ENCODE assay signal across 1 cellular context in the genomic region with DNA sequence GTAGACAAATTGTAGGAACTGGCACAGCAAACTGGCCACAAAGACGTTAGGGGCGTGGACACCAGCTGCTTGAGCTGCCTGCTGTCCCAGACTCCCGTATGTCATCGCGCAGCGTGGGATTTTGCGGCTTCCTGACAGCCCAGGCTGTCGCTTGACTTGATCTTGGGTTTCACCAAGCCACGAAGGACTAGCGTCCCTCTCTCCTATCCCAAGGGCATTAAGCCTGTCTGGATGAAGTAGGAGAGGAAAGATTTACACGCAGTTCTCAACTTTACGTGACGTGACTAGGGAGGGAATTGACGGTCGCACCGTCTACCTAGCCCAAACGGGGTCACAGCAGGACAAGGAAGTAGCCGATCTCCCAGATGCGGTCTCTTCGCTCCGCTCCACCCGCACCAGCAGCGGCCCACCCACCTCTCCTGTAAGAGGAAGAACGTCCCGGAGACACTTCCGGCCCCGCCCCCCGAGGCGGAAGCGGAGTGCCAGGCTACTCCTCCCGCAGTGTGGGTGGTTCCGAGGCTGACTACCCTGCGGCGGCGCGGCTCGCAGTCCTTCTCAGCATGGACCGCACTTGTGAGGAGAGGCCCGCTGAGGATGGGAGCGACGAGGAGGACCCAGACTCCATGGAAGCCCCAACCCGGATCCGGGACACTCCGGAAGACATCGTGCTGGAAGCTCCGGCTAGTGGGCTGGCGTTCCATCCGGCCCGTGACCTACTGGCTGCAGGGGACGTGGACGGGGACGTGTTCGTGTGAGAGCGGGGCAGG.
TF ChIP-seq lines count a peak whose summit lies in the region.

A gene with protein sequence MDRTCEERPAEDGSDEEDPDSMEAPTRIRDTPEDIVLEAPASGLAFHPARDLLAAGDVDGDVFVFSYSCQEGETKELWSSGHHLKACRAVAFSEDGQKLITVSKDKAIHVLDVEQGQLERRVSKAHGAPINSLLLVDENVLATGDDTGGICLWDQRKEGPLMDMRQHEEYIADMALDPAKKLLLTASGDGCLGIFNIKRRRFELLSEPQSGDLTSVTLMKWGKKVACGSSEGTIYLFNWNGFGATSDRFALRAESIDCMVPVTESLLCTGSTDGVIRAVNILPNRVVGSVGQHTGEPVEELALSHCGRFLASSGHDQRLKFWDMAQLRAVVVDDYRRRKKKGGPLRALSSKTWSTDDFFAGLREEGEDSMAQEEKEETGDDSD (plus strand): TSS at position 552 of the 767 bp plus-strand sequence. CDS start 9 bp downstream, at position 561.

TF ChIP-seq in K562, 482 proteins besides CTCF, POLR2A, EP300 and RAD21 (continued from another document and continues in another):
- TF ChIP-seq, protein P1, sequence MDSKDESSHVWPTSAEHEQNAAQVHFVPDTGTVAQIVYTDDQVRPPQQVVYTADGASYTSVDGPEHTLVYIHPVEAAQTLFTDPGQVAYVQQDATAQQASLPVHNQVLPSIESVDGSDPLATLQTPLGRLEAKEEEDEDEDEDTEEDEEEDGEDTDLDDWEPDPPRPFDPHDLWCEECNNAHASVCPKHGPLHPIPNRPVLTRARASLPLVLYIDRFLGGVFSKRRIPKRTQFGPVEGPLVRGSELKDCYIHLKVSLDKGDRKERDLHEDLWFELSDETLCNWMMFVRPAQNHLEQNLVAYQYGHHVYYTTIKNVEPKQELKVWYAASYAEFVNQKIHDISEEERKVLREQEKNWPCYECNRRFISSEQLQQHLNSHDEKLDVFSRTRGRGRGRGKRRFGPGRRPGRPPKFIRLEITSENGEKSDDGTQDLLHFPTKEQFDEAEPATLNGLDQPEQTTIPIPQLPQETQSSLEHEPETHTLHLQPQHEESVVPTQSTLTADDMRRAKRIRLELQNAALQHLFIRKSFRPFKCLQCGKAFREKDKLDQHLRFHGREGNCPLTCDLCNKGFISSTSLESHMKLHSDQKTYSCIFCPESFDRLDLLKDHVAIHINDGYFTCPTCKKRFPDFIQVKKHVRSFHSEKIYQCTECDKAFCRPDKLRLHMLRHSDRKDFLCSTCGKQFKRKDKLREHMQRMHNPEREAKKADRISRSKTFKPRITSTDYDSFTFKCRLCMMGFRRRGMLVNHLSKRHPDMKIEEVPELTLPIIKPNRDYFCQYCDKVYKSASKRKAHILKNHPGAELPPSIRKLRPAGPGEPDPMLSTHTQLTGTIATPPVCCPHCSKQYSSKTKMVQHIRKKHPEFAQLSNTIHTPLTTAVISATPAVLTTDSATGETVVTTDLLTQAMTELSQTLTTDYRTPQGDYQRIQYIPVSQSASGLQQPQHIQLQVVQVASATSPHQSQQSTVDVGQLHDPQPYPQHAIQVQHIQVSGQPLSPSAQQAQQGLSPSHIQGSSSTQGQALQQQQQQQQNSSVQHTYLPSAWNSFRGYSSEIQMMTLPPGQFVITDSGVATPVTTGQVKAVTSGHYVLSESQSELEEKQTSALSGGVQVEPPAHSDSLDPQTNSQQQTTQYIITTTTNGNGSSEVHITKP (IDR thresholded peaks at IDR 0.05; ENCODE audit: partially characterized antibody), result peak; percentile 71
- TF ChIP-seq, protein P2, sequence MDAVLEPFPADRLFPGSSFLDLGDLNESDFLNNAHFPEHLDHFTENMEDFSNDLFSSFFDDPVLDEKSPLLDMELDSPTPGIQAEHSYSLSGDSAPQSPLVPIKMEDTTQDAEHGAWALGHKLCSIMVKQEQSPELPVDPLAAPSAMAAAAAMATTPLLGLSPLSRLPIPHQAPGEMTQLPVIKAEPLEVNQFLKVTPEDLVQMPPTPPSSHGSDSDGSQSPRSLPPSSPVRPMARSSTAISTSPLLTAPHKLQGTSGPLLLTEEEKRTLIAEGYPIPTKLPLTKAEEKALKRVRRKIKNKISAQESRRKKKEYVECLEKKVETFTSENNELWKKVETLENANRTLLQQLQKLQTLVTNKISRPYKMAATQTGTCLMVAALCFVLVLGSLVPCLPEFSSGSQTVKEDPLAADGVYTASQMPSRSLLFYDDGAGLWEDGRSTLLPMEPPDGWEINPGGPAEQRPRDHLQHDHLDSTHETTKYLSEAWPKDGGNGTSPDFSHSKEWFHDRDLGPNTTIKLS (IDR thresholded peaks at IDR 0.05; ENCODE audit: borderline replicate concordance, low read depth), result peak; percentile 61
- TF ChIP-seq, protein P3, sequence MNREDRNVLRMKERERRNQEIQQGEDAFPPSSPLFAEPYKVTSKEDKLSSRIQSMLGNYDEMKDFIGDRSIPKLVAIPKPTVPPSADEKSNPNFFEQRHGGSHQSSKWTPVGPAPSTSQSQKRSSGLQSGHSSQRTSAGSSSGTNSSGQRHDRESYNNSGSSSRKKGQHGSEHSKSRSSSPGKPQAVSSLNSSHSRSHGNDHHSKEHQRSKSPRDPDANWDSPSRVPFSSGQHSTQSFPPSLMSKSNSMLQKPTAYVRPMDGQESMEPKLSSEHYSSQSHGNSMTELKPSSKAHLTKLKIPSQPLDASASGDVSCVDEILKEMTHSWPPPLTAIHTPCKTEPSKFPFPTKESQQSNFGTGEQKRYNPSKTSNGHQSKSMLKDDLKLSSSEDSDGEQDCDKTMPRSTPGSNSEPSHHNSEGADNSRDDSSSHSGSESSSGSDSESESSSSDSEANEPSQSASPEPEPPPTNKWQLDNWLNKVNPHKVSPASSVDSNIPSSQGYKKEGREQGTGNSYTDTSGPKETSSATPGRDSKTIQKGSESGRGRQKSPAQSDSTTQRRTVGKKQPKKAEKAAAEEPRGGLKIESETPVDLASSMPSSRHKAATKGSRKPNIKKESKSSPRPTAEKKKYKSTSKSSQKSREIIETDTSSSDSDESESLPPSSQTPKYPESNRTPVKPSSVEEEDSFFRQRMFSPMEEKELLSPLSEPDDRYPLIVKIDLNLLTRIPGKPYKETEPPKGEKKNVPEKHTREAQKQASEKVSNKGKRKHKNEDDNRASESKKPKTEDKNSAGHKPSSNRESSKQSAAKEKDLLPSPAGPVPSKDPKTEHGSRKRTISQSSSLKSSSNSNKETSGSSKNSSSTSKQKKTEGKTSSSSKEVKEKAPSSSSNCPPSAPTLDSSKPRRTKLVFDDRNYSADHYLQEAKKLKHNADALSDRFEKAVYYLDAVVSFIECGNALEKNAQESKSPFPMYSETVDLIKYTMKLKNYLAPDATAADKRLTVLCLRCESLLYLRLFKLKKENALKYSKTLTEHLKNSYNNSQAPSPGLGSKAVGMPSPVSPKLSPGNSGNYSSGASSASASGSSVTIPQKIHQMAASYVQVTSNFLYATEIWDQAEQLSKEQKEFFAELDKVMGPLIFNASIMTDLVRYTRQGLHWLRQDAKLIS (CRISPR knock-in tag; IDR thresholded peaks at IDR 0.05), result no peak; the same call in 1 of the 2 replicates
- TF ChIP-seq CBFA2T3 (IDR thresholded peaks at IDR 0.05) (peak; percentile 25; the same call in 1 of the 2 replicates), STAT5B (CRISPR knock-in tag; IDR thresholded peaks at IDR 0.05) (no peak), ZNF830 (CRISPR knock-in tag; IDR thresholded peaks at IDR 0.05) (no peak), ZNF717 (CRISPR knock-in tag; IDR thresholded peaks at IDR 0.05) (no peak), SMAD4 (CRISPR knock-in tag; conservative IDR thresholded peaks at IDR 0.05) (peak; percentile 94), SNRNP70 (optimal IDR thresholded peaks at IDR 0.05; ENCODE audit: low read depth, low read length) (no peak), ZNF57 (CRISPR knock-in tag; IDR thresholded peaks at IDR 0.05) (peak; percentile 48; the same call in 1 of the 2 replicates), ZNF354B (CRISPR knock-in tag; IDR thresholded peaks at IDR 0.05) (no peak), ZBTB1 (CRISPR knock-in tag; IDR thresholded peaks at IDR 0.05; ENCODE audit: borderline replicate concordance, low read depth) (no peak), JUN (IDR thresholded peaks at IDR 0.05; ENCODE audit: borderline replicate concordance, low read depth, low read length) (peak; percentile 3; the same call in 1 of the 2 replicates), JUN (CRISPR knock-in tag; IDR thresholded peaks at IDR 0.05; ENCODE audit: borderline replicate concordance) (no peak), EWSR1 (IDR thresholded peaks at IDR 0.05; ENCODE audit: borderline replicate concordance, low read depth, partially characterized antibody) (no peak)
- TF ChIP-seq, protein P4, sequence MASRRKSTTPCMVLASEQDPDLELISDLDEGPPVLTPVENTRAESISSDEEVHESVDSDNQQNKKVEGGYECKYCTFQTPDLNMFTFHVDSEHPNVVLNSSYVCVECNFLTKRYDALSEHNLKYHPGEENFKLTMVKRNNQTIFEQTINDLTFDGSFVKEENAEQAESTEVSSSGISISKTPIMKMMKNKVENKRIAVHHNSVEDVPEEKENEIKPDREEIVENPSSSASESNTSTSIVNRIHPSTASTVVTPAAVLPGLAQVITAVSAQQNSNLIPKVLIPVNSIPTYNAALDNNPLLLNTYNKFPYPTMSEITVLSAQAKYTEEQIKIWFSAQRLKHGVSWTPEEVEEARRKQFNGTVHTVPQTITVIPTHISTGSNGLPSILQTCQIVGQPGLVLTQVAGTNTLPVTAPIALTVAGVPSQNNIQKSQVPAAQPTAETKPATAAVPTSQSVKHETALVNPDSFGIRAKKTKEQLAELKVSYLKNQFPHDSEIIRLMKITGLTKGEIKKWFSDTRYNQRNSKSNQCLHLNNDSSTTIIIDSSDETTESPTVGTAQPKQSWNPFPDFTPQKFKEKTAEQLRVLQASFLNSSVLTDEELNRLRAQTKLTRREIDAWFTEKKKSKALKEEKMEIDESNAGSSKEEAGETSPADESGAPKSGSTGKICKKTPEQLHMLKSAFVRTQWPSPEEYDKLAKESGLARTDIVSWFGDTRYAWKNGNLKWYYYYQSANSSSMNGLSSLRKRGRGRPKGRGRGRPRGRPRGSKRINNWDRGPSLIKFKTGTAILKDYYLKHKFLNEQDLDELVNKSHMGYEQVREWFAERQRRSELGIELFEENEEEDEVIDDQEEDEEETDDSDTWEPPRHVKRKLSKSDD (conservative IDR thresholded peaks at IDR 0.05; ENCODE audit: low read length), result peak; percentile 9; the same call in 1 of the 2 replicates
- TF ChIP-seq, protein P5, sequence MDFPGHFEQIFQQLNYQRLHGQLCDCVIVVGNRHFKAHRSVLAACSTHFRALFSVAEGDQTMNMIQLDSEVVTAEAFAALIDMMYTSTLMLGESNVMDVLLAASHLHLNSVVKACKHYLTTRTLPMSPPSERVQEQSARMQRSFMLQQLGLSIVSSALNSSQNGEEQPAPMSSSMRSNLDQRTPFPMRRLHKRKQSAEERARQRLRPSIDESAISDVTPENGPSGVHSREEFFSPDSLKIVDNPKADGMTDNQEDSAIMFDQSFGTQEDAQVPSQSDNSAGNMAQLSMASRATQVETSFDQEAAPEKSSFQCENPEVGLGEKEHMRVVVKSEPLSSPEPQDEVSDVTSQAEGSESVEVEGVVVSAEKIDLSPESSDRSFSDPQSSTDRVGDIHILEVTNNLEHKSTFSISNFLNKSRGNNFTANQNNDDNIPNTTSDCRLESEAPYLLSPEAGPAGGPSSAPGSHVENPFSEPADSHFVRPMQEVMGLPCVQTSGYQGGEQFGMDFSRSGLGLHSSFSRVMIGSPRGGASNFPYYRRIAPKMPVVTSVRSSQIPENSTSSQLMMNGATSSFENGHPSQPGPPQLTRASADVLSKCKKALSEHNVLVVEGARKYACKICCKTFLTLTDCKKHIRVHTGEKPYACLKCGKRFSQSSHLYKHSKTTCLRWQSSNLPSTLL (IDR thresholded peaks at IDR 0.05), result no peak
- TF ChIP-seq, protein P6, sequence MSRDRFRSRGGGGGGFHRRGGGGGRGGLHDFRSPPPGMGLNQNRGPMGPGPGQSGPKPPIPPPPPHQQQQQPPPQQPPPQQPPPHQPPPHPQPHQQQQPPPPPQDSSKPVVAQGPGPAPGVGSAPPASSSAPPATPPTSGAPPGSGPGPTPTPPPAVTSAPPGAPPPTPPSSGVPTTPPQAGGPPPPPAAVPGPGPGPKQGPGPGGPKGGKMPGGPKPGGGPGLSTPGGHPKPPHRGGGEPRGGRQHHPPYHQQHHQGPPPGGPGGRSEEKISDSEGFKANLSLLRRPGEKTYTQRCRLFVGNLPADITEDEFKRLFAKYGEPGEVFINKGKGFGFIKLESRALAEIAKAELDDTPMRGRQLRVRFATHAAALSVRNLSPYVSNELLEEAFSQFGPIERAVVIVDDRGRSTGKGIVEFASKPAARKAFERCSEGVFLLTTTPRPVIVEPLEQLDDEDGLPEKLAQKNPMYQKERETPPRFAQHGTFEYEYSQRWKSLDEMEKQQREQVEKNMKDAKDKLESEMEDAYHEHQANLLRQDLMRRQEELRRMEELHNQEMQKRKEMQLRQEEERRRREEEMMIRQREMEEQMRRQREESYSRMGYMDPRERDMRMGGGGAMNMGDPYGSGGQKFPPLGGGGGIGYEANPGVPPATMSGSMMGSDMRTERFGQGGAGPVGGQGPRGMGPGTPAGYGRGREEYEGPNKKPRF (IDR thresholded peaks at IDR 0.05; ENCODE audit: low read depth, low read length), result no peak
- TF ChIP-seq, protein P7, sequence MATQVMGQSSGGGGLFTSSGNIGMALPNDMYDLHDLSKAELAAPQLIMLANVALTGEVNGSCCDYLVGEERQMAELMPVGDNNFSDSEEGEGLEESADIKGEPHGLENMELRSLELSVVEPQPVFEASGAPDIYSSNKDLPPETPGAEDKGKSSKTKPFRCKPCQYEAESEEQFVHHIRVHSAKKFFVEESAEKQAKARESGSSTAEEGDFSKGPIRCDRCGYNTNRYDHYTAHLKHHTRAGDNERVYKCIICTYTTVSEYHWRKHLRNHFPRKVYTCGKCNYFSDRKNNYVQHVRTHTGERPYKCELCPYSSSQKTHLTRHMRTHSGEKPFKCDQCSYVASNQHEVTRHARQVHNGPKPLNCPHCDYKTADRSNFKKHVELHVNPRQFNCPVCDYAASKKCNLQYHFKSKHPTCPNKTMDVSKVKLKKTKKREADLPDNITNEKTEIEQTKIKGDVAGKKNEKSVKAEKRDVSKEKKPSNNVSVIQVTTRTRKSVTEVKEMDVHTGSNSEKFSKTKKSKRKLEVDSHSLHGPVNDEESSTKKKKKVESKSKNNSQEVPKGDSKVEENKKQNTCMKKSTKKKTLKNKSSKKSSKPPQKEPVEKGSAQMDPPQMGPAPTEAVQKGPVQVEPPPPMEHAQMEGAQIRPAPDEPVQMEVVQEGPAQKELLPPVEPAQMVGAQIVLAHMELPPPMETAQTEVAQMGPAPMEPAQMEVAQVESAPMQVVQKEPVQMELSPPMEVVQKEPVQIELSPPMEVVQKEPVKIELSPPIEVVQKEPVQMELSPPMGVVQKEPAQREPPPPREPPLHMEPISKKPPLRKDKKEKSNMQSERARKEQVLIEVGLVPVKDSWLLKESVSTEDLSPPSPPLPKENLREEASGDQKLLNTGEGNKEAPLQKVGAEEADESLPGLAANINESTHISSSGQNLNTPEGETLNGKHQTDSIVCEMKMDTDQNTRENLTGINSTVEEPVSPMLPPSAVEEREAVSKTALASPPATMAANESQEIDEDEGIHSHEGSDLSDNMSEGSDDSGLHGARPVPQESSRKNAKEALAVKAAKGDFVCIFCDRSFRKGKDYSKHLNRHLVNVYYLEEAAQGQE (CRISPR knock-in tag; IDR thresholded peaks at IDR 0.05; ENCODE audit: low read depth), result no peak
- TF ChIP-seq, protein P8, sequence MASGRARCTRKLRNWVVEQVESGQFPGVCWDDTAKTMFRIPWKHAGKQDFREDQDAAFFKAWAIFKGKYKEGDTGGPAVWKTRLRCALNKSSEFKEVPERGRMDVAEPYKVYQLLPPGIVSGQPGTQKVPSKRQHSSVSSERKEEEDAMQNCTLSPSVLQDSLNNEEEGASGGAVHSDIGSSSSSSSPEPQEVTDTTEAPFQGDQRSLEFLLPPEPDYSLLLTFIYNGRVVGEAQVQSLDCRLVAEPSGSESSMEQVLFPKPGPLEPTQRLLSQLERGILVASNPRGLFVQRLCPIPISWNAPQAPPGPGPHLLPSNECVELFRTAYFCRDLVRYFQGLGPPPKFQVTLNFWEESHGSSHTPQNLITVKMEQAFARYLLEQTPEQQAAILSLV (tag; IDR thresholded peaks at IDR 0.05), result no peak
- TF ChIP-seq, protein P9, sequence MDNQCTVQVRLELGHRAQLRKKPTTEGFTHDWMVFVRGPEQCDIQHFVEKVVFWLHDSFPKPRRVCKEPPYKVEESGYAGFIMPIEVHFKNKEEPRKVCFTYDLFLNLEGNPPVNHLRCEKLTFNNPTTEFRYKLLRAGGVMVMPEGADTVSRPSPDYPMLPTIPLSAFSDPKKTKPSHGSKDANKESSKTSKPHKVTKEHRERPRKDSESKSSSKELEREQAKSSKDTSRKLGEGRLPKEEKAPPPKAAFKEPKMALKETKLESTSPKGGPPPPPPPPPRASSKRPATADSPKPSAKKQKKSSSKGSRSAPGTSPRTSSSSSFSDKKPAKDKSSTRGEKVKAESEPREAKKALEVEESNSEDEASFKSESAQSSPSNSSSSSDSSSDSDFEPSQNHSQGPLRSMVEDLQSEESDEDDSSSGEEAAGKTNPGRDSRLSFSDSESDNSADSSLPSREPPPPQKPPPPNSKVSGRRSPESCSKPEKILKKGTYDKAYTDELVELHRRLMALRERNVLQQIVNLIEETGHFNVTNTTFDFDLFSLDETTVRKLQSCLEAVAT (IDR thresholded peaks at IDR 0.05), result no peak
